1 cellular context compared by ENCODE assay signal in genomic region chr13:29733069-29733700, GRCh38.
TF ChIP-seq lines count a peak whose summit lies in the region.

No MANE protein-coding gene starts in this region.

TF ChIP-seq in GM23338, 12 proteins besides CTCF, POLR2A, EP300 and RAD21 (continued from another document):
- TF ChIP-seq ZNF462 (CRISPR knock-in tag; IDR thresholded peaks at IDR 0.05), result no peak
